ENCODE assay signal across 25 cellular contexts in genomic region chr5:131214828-131215227, GRCh38. TPM values are rescaled to one million over a fixed set of nuclear protein-coding genes. Genes with fewer than 3 reads are reported as not detected.
DNase-seq lines count a peak whose midpoint lies in the region; ATAC-seq and TF ChIP-seq lines count a peak whose summit lies in the region.
"Had no signal": no experiment of that assay in that cellular context is flagged by ENCODE, and none has a peak within 500 bp of the region (broad histone marks: within the 10 kb centered on the region; RNA-seq: fewer than 3 reads in every experiment).

No MANE protein-coding gene starts in this region.

- ATAC-seq in activated T-helper 17 cell treated with anti-CD3 and anti-CD28 coated beads, Interleukin-2, amount 50 U/mL, for 72 hours (replicated peaks) = no peak
- no peak for ATAC-seq in naive thymus-derived CD8-positive, alpha-beta T cell
- no peak for ATAC-seq in HG03045 (IDR thresholded peaks at IDR 0.05; ENCODE audit: unreplicated experiment)
- ATAC-seq: activated naive CD4-positive, alpha-beta T cell treated with anti-CD3 and anti-CD28 coated beads, Interleukin-2, amount 50 U/mL, for 72 hours; gastrocnemius medialis; psoas muscle; Right ventricle myocardium inferior; T-cell had no signal

- H3K9me3 ChIP-seq in spleen = no peaks in the 10 kb centered on the region
- H3K9me3 ChIP-seq: gastrocnemius medialis, psoas muscle, uterus had no signal

- TF ChIP-seq POLR2A in spleen (IDR thresholded peaks at IDR 0.05) = no peak

- no peaks in the 10 kb centered on the region for H3K9me3 Mint-ChIP-seq in activated T-helper 17 cell treated with anti-CD3 and anti-CD28 coated beads, Interleukin-2, amount 50 U/mL, for 72 hours
- no peaks in the 10 kb centered on the region for H3K9me3 Mint-ChIP-seq in naive thymus-derived CD8-positive, alpha-beta T cell
- H3K9me3 Mint-ChIP-seq: activated T-cell treated with anti-CD3 and anti-CD28 coated beads, Interleukin-2, amount 50 U/mL, for 24 hours; CD4-positive, alpha-beta memory T cell; T-cell had no signal

- no peaks in the 10 kb centered on the region for H3K27me3 ChIP-seq in spleen (replicated peaks in 1 of 7)
- H3K27me3 ChIP-seq: brain microvascular endothelial cell, gastrocnemius medialis, uterus had no signal

- no peak overlapping the region for H3K27ac ChIP-seq in spleen
- H3K27ac ChIP-seq: brain microvascular endothelial cell, gastrocnemius medialis, psoas muscle, uterus had no signal

- H3K4me1 ChIP-seq in spleen = peaks cover 3 to 68% (median 33%) of the 10 kb centered on the region in 6 donors
- H3K4me1 ChIP-seq: gastrocnemius medialis, psoas muscle, uterus had no signal

- H3K4me3 Mint-ChIP-seq in activated T-helper 17 cell treated with anti-CD3 and anti-CD28 coated beads, Interleukin-2, amount 50 U/mL, for 72 hours = no peak overlapping the region
- H3K4me3 Mint-ChIP-seq in naive thymus-derived CD8-positive, alpha-beta T cell = peak overlapping the region in 1 of 10 donors; percentile 1
- H3K4me3 Mint-ChIP-seq: activated T-cell treated with anti-CD3 and anti-CD28 coated beads, Interleukin-2, amount 50 U/mL, for 24 hours; T-cell had no signal

- WGBS in spleen, 5 donors = 75 to 84% (median 81%) methylated on average over 2 of the region's 2 CpGs

- intact Hi-C loops in spleen (cut with DNase I; ENCODE audit: low total_unique reads) = no loop called here

- no peaks in the 10 kb centered on the region for H3K27me3 Mint-ChIP-seq in activated T-helper 17 cell treated with anti-CD3 and anti-CD28 coated beads, Interleukin-2, amount 50 U/mL, for 72 hours
- H3K27me3 Mint-ChIP-seq in naive thymus-derived CD8-positive, alpha-beta T cell = no peaks in the 10 kb centered on the region
- H3K27me3 Mint-ChIP-seq: activated T-cell treated with anti-CD3 and anti-CD28 coated beads, Interleukin-2, amount 50 U/mL, for 24 hours; CD4-positive, alpha-beta memory T cell; T-cell had no signal

- POLR2A ChIA-PET in naive thymus-derived CD8-positive, alpha-beta T cell (lab: Charles Lee) = interaction anchor here (0.7 to 3.0 kb wide), 4 partner anchors 14 to 43 kb away, joined by 3 to 14 read pairs (median 5); no protein-coding TSS in a partner anchor

- DNase-seq in DMS 273 (lab: John Stamatoyannopoulos, UW; ENCODE audit: unreplicated experiment) = peak; percentile 49
- DNase-seq in NCI-H1694 (lab: John Stamatoyannopoulos, UW) = peak; percentile 7
- DNase-seq in naive thymus-derived CD8-positive, alpha-beta T cell = no peak
- no peak for DNase-seq in NCI-H510A (lab: John Stamatoyannopoulos, UW)
- DNase-seq in spleen = no peak
- no peak for DNase-seq in central memory CD4-positive, alpha-beta T cell
- DNase-seq: ACHN; activated CD4-positive, alpha-beta T cell treated with anti-CD3 and anti-CD28 coated beads, Interleukin-2, amount 50 U/mL, for 48 hours; activated T-cell treated with anti-CD3 and anti-CD28 coated beads, Interleukin-2, amount 50 U/mL, for 24 hours; brain microvascular endothelial cell; CD4-positive, alpha-beta memory T cell; dermis blood vessel endothelial cell; gastrocnemius medialis; KG1; kidney glomerular epithelial cell; NCI-H1092 treated with DMSO at 0.1 percent for 48 hours; NCI-H2081 treated with DMSO at 0.1 percent for 48 hours; psoas muscle; stimulated activated CD4-positive, alpha-beta T cell treated with anti-CD3 and anti-CD28 coated beads, Interleukin-4, amount 100 ng/mL, for 24 hours; T-cell; uterus had no signal

- peaks cover 17% of the 10 kb centered on the region for H3K4me1 Mint-ChIP-seq in activated T-helper 17 cell treated with anti-CD3 and anti-CD28 coated beads, Interleukin-2, amount 50 U/mL, for 72 hours
- H3K4me1 Mint-ChIP-seq in naive thymus-derived CD8-positive, alpha-beta T cell = peaks cover 21 to 72% (median 48%) of the 10 kb centered on the region in 4 donors

- H3K27ac Mint-ChIP-seq in activated T-helper 17 cell treated with anti-CD3 and anti-CD28 coated beads, Interleukin-2, amount 50 U/mL, for 72 hours = peak overlapping the region; percentile 23
- H3K27ac Mint-ChIP-seq in naive thymus-derived CD8-positive, alpha-beta T cell = peak overlapping the region in 7 of 10 donors; percentile 1 to 77 (median 51)
- H3K27ac Mint-ChIP-seq: activated T-cell treated with anti-CD3 and anti-CD28 coated beads, Interleukin-2, amount 50 U/mL, for 24 hours had no signal

- H3K4me3 ChIP-seq in spleen = no peak overlapping the region
- H3K4me3 ChIP-seq: gastrocnemius medialis, psoas muscle, uterus had no signal

- no peaks in the 10 kb centered on the region for H3K36me3 Mint-ChIP-seq in activated T-helper 17 cell treated with anti-CD3 and anti-CD28 coated beads, Interleukin-2, amount 50 U/mL, for 72 hours (ENCODE audit: low read depth)
- H3K36me3 Mint-ChIP-seq in naive thymus-derived CD8-positive, alpha-beta T cell = no peaks in the 10 kb centered on the region
- H3K36me3 Mint-ChIP-seq: T-cell had no signal

- no peaks in the 10 kb centered on the region for H3K36me3 ChIP-seq in spleen
- H3K36me3 ChIP-seq: brain microvascular endothelial cell, gastrocnemius medialis, uterus had no signal

- TF ChIP-seq CTCF in spleen (IDR thresholded peaks at IDR 0.05 in 8 of 11, conservative IDR thresholded peaks at IDR 0.05 in 3 of 11) = no peak

RNA-seq across cellular contexts. Expression of gene LYRM7, which starts 44.1 kb away (rescaled TPM):
- total RNA-seq in activated T-helper 17 cell treated with anti-CD3 and anti-CD28 coated beads, Interleukin-2, amount 50 U/mL, for 72 hours = 10 to 100 TPM; 14.2 to 19.9 TPM
- 10 to 100 TPM; 16.5 to 17.7 TPM for total RNA-seq in naive thymus-derived CD8-positive, alpha-beta T cell
- polyA plus RNA-seq in naive thymus-derived CD8-positive, alpha-beta T cell = 10 to 100 TPM in 1 of 3 donors, 1 to 10 TPM in 2; 9.3 to 13.6 (median 9.8) TPM
- 10 to 100 TPM in 3 of 7 donors, 1 to 10 TPM in 4; 7.1 to 13.3 (median 9.4) TPM for total RNA-seq in spleen
- polyA plus RNA-seq in spleen = 1 to 10 TPM; 3.2 to 5.5 (median 3.7) TPM

RNA-seq across cellular contexts. Expression of gene CDC42SE2, which starts 49.0 kb away (rescaled TPM):
- 100 to 1,000 TPM; 107 to 110 TPM for total RNA-seq in activated T-helper 17 cell treated with anti-CD3 and anti-CD28 coated beads, Interleukin-2, amount 50 U/mL, for 72 hours
- total RNA-seq in naive thymus-derived CD8-positive, alpha-beta T cell = 100 to 1,000 TPM; 313 to 326 TPM
- 100 to 1,000 TPM; 423 to 544 (median 480) TPM for polyA plus RNA-seq in naive thymus-derived CD8-positive, alpha-beta T cell
- total RNA-seq in spleen = 100 to 1,000 TPM in 5 of 7 donors, 10 to 100 TPM in 2; 85.3 to 128 (median 113) TPM
- 10 to 100 TPM; 49.6 to 64.6 (median 56.7) TPM for polyA plus RNA-seq in spleen

RNA-seq across cellular contexts. Expression of gene HINT1, which starts 49.8 kb away (rescaled TPM):
- 100 to 1,000 TPM; 316 to 358 TPM for total RNA-seq in activated T-helper 17 cell treated with anti-CD3 and anti-CD28 coated beads, Interleukin-2, amount 50 U/mL, for 72 hours
- 100 to 1,000 TPM; 252 to 272 TPM for total RNA-seq in naive thymus-derived CD8-positive, alpha-beta T cell
- 100 to 1,000 TPM; 366 to 428 (median 408) TPM for polyA plus RNA-seq in naive thymus-derived CD8-positive, alpha-beta T cell
- total RNA-seq in spleen = 100 to 1,000 TPM; 130 to 185 (median 155) TPM
- polyA plus RNA-seq in spleen = 100 to 1,000 TPM; 298 to 424 (median 364) TPM

Comparison
In these comparisons a context has a peak if more than half of its experiments do, and no peak if none do; other contexts are left out.
1. DNase-seq: peak in DMS 273 (single experiment) and NCI-H1694 (single experiment); none in naive thymus-derived CD8-positive, alpha-beta T cell (0 of 10), NCI-H510A (single experiment), spleen (single experiment) and central memory CD4-positive, alpha-beta T cell (single experiment).